ENCODE assay signal across 16 cellular contexts in genomic region chr2:42327125-42327524, GRCh38. TPM values are rescaled to one million over a fixed set of nuclear protein-coding genes. Genes with fewer than 3 reads are reported as not detected.
DNase-seq lines count a peak whose midpoint lies in the region; ATAC-seq, FAIRE-seq and TF ChIP-seq lines count a peak whose summit lies in the region.
"Had no signal": no experiment of that assay in that cellular context is flagged by ENCODE, and none has a peak within 500 bp of the region (broad histone marks: within the 10 kb centered on the region; RNA-seq: fewer than 3 reads in every experiment).

No MANE protein-coding gene starts in this region.

- TF ChIP-seq CTCF in pancreas (IDR thresholded peaks at IDR 0.05) (no peak), osteoblast (IDR thresholded peaks at IDR 0.05; ENCODE audit: extremely low read depth, low read depth, low read length) (no peak)

- no peaks in the 10 kb centered on the region for H3K9me3 ChIP-seq in pancreas
- no peaks in the 10 kb centered on the region for H3K9me3 ChIP-seq in osteoblast (ENCODE audit: low read depth, low read length)
- H3K9me3 ChIP-seq: HAP-1, stomach had no signal

- ATAC-seq in HG03439 (IDR thresholded peaks at IDR 0.05; ENCODE audit: unreplicated experiment) (peak; percentile 79), pancreas (peak; percentile 85 to 93 (median 91))

- peak overlapping the region; percentile 79 for H3K27ac Mint-ChIP-seq in activated T-cell treated with anti-CD3 and anti-CD28 coated beads, Interleukin-2, amount 50 U/mL, for 24 hours
- peak overlapping the region; percentile 39 for H3K27ac Mint-ChIP-seq in T-helper 1 cell treated with Interleukin-12 subunit alpha and Interleukin-12 subunit beta and Interleukin-4 antibody, amounts not matched to agents 30 μg/mL and 1 μg/mL, for 36 hours

- DNase-seq in activated T-cell treated with anti-CD3 and anti-CD28 coated beads, Interleukin-2, amount 50 U/mL, for 24 hours = no peak
- DNase-seq in activated T-cell treated with anti-CD3 and anti-CD28 coated beads for 4 hours = no peak
- DNase-seq in pancreas = no peak
- DNase-seq in dedifferentiated amniotic fluid mesenchymal stem cell (ENCODE audit: extremely low spot score) = no peak
- DNase-seq in medulla oblongata (ENCODE audit: extremely low spot score) = no peak
- no peak for DNase-seq in osteoblast (ENCODE audit: insufficient read length, low spot score, missing footprints)
- DNase-seq: activated gamma-delta T cell; hypothalamus; NCI-H82; stimulated activated CD4-positive, alpha-beta T cell treated with anti-CD3 and anti-CD28 coated beads, Interleukin-15, amount 100 ng/mL, for 24 hours; stomach had no signal

- H3K27me3 Mint-ChIP-seq in activated T-cell treated with anti-CD3 and anti-CD28 coated beads, Interleukin-2, amount 50 U/mL, for 24 hours = no peaks in the 10 kb centered on the region
- no peaks in the 10 kb centered on the region for H3K27me3 Mint-ChIP-seq in T-helper 1 cell treated with Interleukin-12 subunit alpha and Interleukin-12 subunit beta and Interleukin-4 antibody, amounts not matched to agents 30 μg/mL and 1 μg/mL, for 36 hours (ENCODE audit: low read depth)

- H3K27me3 ChIP-seq in pancreas = no peaks in the 10 kb centered on the region
- no peaks in the 10 kb centered on the region for H3K27me3 ChIP-seq in osteoblast (ENCODE audit: insufficient read depth, low read length)
- H3K27me3 ChIP-seq: stomach had no signal

- no peak overlapping the region for H2AFZ ChIP-seq in osteoblast (ENCODE audit: low read length)

- no peak overlapping the region for H3K4me3 Mint-ChIP-seq in activated T-cell treated with anti-CD3 and anti-CD28 coated beads, Interleukin-2, amount 50 U/mL, for 24 hours
- no peak overlapping the region for H3K4me3 Mint-ChIP-seq in T-helper 1 cell treated with Interleukin-12 subunit alpha and Interleukin-12 subunit beta and Interleukin-4 antibody, amounts not matched to agents 30 μg/mL and 1 μg/mL, for 36 hours
- H3K4me3 Mint-ChIP-seq: neural crest cell had no signal

- no peaks in the 10 kb centered on the region for H3K79me2 ChIP-seq in osteoblast (ENCODE audit: insufficient read depth, low read length)

- no peak overlapping the region for H3K4me3 ChIP-seq in pancreas
- H3K4me3 ChIP-seq in osteoblast (ENCODE audit: insufficient read depth, low read length) = no peak overlapping the region
- H3K4me3 ChIP-seq: HAP-1, stomach had no signal

- no peak overlapping the region for H3K4me2 ChIP-seq in osteoblast (ENCODE audit: insufficient read depth, low read length)

- WGBS in pancreas, 2 donors = 40 to 44% methylated on average over 4 of the region's 4 CpGs

- intact Hi-C loops in pancreas (cut with DNase I) = loop anchor here in 2 of 3 donors (10.0 kb wide), 1 partner anchor 232 kb away; no protein-coding TSS in a partner anchor

- H4K20me1 ChIP-seq in osteoblast (ENCODE audit: insufficient read depth, low read length) = no peaks in the 10 kb centered on the region

- peaks cover 0 to 11% (median 6%) of the 10 kb centered on the region in 3 donors for H3K4me1 ChIP-seq in pancreas
- no peaks in the 10 kb centered on the region for H3K4me1 ChIP-seq in osteoblast (ENCODE audit: insufficient read depth, low read length)
- H3K4me1 ChIP-seq: HAP-1 had no signal

- H3K27ac ChIP-seq in pancreas = peak overlapping the region in 1 of 4 donors; percentile 51
- no peak overlapping the region for H3K27ac ChIP-seq in osteoblast (ENCODE audit: low read depth, low read length)

- H3K4me1 Mint-ChIP-seq in activated T-cell treated with anti-CD3 and anti-CD28 coated beads, Interleukin-2, amount 50 U/mL, for 24 hours (ENCODE audit: low read depth) = peaks cover 26% of the 10 kb centered on the region
- peaks cover 22% of the 10 kb centered on the region for H3K4me1 Mint-ChIP-seq in T-helper 1 cell treated with Interleukin-12 subunit alpha and Interleukin-12 subunit beta and Interleukin-4 antibody, amounts not matched to agents 30 μg/mL and 1 μg/mL, for 36 hours (ENCODE audit: low read depth)
- H3K4me1 Mint-ChIP-seq: neural crest cell had no signal

- FAIRE-seq in pancreas (lab: Jason Lieb, UNC) = no peak
- FAIRE-seq: HTR-8/SVneo had no signal

- peaks cover 88% of the 10 kb centered on the region for H3K36me3 Mint-ChIP-seq in activated T-cell treated with anti-CD3 and anti-CD28 coated beads, Interleukin-2, amount 50 U/mL, for 24 hours (ENCODE audit: low read depth)
- H3K36me3 Mint-ChIP-seq in T-helper 1 cell treated with Interleukin-12 subunit alpha and Interleukin-12 subunit beta and Interleukin-4 antibody, amounts not matched to agents 30 μg/mL and 1 μg/mL, for 36 hours (ENCODE audit: low read depth) = peaks cover 45% of the 10 kb centered on the region

- H3K36me3 ChIP-seq in pancreas (peaks cover 0 to 4% (median 1%) of the 10 kb centered on the region in 3 donors), osteoblast (ENCODE audit: insufficient read depth, low read length) (peaks cover 58% of the 10 kb centered on the region)

- H3K9me3 Mint-ChIP-seq in activated T-cell treated with anti-CD3 and anti-CD28 coated beads, Interleukin-2, amount 50 U/mL, for 24 hours = no peaks in the 10 kb centered on the region
- H3K9me3 Mint-ChIP-seq in T-helper 1 cell treated with Interleukin-12 subunit alpha and Interleukin-12 subunit beta and Interleukin-4 antibody, amounts not matched to agents 30 μg/mL and 1 μg/mL, for 36 hours = no peaks in the 10 kb centered on the region
- H3K9me3 Mint-ChIP-seq: neural crest cell had no signal

RNA-seq across cellular contexts. Expression of gene COX7A2L, which starts 33.9 kb away (rescaled TPM):
- total RNA-seq in pancreas (10 to 100 TPM; 34.8 to 54.3 (median 49.7) TPM), osteoblast (215 and 237 TPM in 2 replicates)
- 10 to 100 TPM; 40.0 to 91.5 TPM for polyA plus RNA-seq in pancreas
